Comparison of ENCODE assay signal across 10 cellular contexts in genomic region chr6:43093361-43094289, GRCh38. TPM values are rescaled to one million over a fixed set of nuclear protein-coding genes. Genes with fewer than 3 reads are reported as not detected.
DNase-seq lines count a peak whose midpoint lies in the region; ATAC-seq, FAIRE-seq and TF ChIP-seq lines count a peak whose summit lies in the region.
"Had no signal": no experiment of that assay in that cellular context is flagged by ENCODE, and none has a peak within 500 bp of the region (broad histone marks: within the 10 kb centered on the region; RNA-seq: fewer than 3 reads in every experiment).

No MANE protein-coding gene starts in this region.

- H4K20me1 ChIP-seq in MM.1S (ENCODE audit: insufficient read depth, low read length): no peaks in the 10 kb centered on the region

- peak overlapping the region; percentile 39 for H2AFZ ChIP-seq in MM.1S (ENCODE audit: low read length)

- H3K4me1 ChIP-seq in MM.1S (ENCODE audit: low read length) (no peaks in the 10 kb centered on the region), muscle layer of duodenum (ENCODE audit: control insufficient read depth in 1 of 2, insufficient read depth in 2 of 2, low read length in 2 of 2) (no peaks in the 10 kb centered on the region)

- peak overlapping the region; percentile 37 for H3K27ac Mint-ChIP-seq in endothelial cell (ENCODE audit: unreplicated experiment)

- POLR2A ChIA-PET in AG04449 (lab: Yijun Ruan, JAX): no interaction called here

- H3K9ac ChIP-seq in MM.1S (ENCODE audit: low read length): no peak overlapping the region

- no peaks in the 10 kb centered on the region for H3K27me3 ChIP-seq in MM.1S (replicated peaks; ENCODE audit: insufficient read depth, low read length)
- no peaks in the 10 kb centered on the region for H3K27me3 ChIP-seq in muscle layer of duodenum (ENCODE audit: low read depth, low read length)

- H3K27me3 Mint-ChIP-seq in endothelial cell (ENCODE audit: unreplicated experiment): peaks cover 2% of the 10 kb centered on the region

- ATAC-seq in GM18505 (IDR thresholded peaks at IDR 0.05; ENCODE audit: unreplicated experiment): no peak

- peak overlapping the region; percentile 59 for H3K4me3 Mint-ChIP-seq in endothelial cell (ENCODE audit: unreplicated experiment)

- no peaks in the 10 kb centered on the region for H3K9me2 ChIP-seq in MM.1S (replicated peaks; ENCODE audit: insufficient read depth, low read length)

- no peaks in the 10 kb centered on the region for H3K36me3 ChIP-seq in MM.1S (replicated peaks; ENCODE audit: insufficient read depth, low read length)
- H3K36me3 ChIP-seq in muscle layer of duodenum (ENCODE audit: control insufficient read depth in 1 of 2, insufficient read depth in 2 of 2, low read length in 2 of 2): no peaks in the 10 kb centered on the region

- TF ChIP-seq CTCF in AG04449 (IDR thresholded peaks at IDR 0.05; ENCODE audit: insufficient read depth, low read length, missing control alignments) (no peak), MM.1S (IDR thresholded peaks at IDR 0.05; ENCODE audit: low read length) (no peak), endothelial cell (IDR thresholded peaks at IDR 0.05; ENCODE audit: unreplicated experiment) (no peak)

- H3K27ac ChIP-seq in MM.1S (ENCODE audit: low read length) (no peak overlapping the region), muscle layer of duodenum (ENCODE audit: low read length) (peak overlapping the region; percentile 71)

- no peaks in the 10 kb centered on the region for H3K9me3 Mint-ChIP-seq in endothelial cell (ENCODE audit: unreplicated experiment)

- no peak for TF ChIP-seq POLR2A in GM18505 (IDR thresholded peaks at IDR 0.05; ENCODE audit: borderline replicate concordance, extremely low read depth, insufficient read depth, insufficient read length)

- peaks cover 71% of the 10 kb centered on the region for H3K4me1 Mint-ChIP-seq in endothelial cell (ENCODE audit: unreplicated experiment)

- DNase-seq in AG04449 (ENCODE audit: low read depth, low spot score): no peak
- no peak for DNase-seq in MM.1S
- DNase-seq in endothelial cell (ENCODE audit: low spot score): no peak
- DNase-seq in frontal cortex (ENCODE audit: low spot score in 2 of 2): no peak
- no peak for DNase-seq in NCI-H187 treated with DMSO at 0.1 percent for 48 hours (lab: John Stamatoyannopoulos, UW)
- no peak for DNase-seq in GM19240 (ENCODE audit: insufficient read length, low spot score)
- DNase-seq: NCI-H526 had no signal

- FAIRE-seq in frontal cortex (lab: Jason Lieb, UNC): no peak
- FAIRE-seq: islet of Langerhans had no signal

- peak overlapping the region; percentile 42 for H3K4me3 ChIP-seq in AG04449 (ENCODE audit: low read depth, low read length)
- 0 out of 2 replicates have a peak overlapping the region, but pooled peaks have one; percentile 15 for H3K4me3 ChIP-seq in MM.1S (ENCODE audit: low read length)
- H3K4me3 ChIP-seq in muscle layer of duodenum (ENCODE audit: low read depth in 1 of 2, low read length in 2 of 2): peak overlapping the region; percentile 65 to 70

- H3K36me3 Mint-ChIP-seq in endothelial cell (ENCODE audit: low read depth, unreplicated experiment): peaks cover 8% of the 10 kb centered on the region

- H3F3A ChIP-seq in MM.1S (ENCODE audit: insufficient read depth, low read length): no peaks in the 10 kb centered on the region

- no peaks in the 10 kb centered on the region for H3K9me3 ChIP-seq in MM.1S (replicated peaks; ENCODE audit: insufficient read depth, low read length)
- no peaks in the 10 kb centered on the region for H3K9me3 ChIP-seq in muscle layer of duodenum (ENCODE audit: control insufficient read depth in 1 of 2, low read length in 2 of 2)

- CTCF ChIA-PET in AG04449 (lab: Yijun Ruan, JAX): interaction anchor here (1.0 kb wide), 3 partner anchors 11 to 31 kb away, joined by 3 to 4 read pairs (median 4); partner anchors contain the start of gene PTK7

- no peaks in the 10 kb centered on the region for H3K79me2 ChIP-seq in MM.1S (ENCODE audit: low read length)

- H3K4me2 ChIP-seq in MM.1S (ENCODE audit: low read depth, low read length): peak overlapping the region; percentile 43; the same call in 1 of the 2 replicates

RNA-seq across cellular contexts. Expression of gene PTK7, which starts 17.5 kb away (rescaled TPM):
- total RNA-seq in endothelial cell (ENCODE audit: unreplicated experiment) (208 TPM), frontal cortex (16.7 TPM)

RNA-seq across cellular contexts. Expression of gene KLC4, which starts 34.2 kb away (rescaled TPM):
- total RNA-seq in endothelial cell (ENCODE audit: unreplicated experiment) (41.4 TPM), frontal cortex (18.8 TPM)

RNA-seq across cellular contexts. Expression of gene MRPL2, which starts 34.4 kb away (rescaled TPM):
- total RNA-seq in endothelial cell (ENCODE audit: unreplicated experiment) (39.7 TPM), frontal cortex (8.2 TPM)

RNA-seq across cellular contexts. Expression of gene CUL7, which starts 40.0 kb away (rescaled TPM):
- 42.2 TPM for total RNA-seq in endothelial cell (ENCODE audit: unreplicated experiment)
- 12.6 TPM for total RNA-seq in frontal cortex

Comparison
In these comparisons a context has a peak if more than half of its experiments do, and no peak if none do; other contexts are left out.
1. H3K4me3 ChIP-seq: peak in every context shown above with its lines; median percentile 68 in muscle layer of duodenum; 42 in AG04449; 15 in MM.1S.
2. RNA of gene PTK7, which starts 17.5 kb away (total RNA-seq): 208 TPM in endothelial cell (single experiment); 16.7 TPM in frontal cortex (single experiment); every median in the first group is over 10 times any median in the second.